Comparison of ENCODE assay signal across 1 cellular context in genomic region chr10:97278491-97278989, GRCh38.
TF ChIP-seq lines count a peak whose summit lies in the region.

No MANE protein-coding gene starts in this region.

TF ChIP-seq in Ishikawa, 13 proteins besides CTCF, POLR2A, EP300 and RAD21 (continued from another document):
- TF ChIP-seq REST (IDR thresholded peaks at IDR 0.05; ENCODE audit: low read depth) (no peak), FOXM1 (IDR thresholded peaks at IDR 0.05; ENCODE audit: borderline replicate concordance, low read depth) (no peak)
